Comparison of ENCODE assay signal across 8 cellular contexts in the genomic region with DNA sequence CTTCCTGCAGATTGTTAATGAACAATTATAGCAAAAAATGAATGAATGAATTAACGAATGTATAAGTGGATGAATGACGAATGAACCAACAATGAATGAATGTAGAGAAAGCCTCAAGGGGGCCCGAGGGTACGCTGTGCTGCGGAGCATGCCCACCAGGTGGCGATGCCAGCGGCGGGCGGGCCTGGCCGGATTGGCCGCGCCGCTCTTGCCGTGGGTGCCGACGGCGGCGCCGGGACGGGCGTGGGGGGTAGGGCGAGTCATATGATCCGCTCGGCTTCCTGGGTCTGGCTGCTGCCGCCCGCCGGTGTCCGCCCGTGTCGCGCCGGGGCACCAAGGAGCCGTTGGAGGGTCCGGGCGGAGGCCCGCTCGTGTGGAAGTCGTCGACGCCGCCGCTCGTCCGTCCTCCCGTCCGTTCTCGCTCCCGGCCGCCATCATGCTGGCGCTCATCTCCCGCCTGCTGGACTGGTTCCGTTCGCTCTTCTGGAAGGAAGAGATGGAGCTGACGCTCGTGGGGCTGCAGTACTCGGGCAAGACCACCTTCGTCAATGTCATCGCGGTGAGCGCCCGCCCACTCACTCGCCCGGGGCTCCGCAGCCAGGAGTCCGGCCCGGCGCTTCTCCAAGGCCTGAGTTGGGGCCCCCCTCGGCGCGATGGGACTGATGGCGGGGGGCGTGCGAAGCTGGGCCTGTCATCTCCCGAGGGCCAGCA. TPM values are rescaled to one million over a fixed set of nuclear protein-coding genes. Genes with fewer than 3 reads are reported as not detected.
DNase-seq lines count a peak whose midpoint lies in the region; ATAC-seq and TF ChIP-seq lines count a peak whose summit lies in the region.

A gene (plus strand): TSS at position 263 of the 711 bp plus-strand sequence. CDS start 174 bp downstream, at position 437.

- H3K4me3 Mint-ChIP-seq in brain = peak within 1 kb of the TSS; percentile 86 to 98 (median 92)

- ATAC-seq in HG02943 (IDR thresholded peaks at IDR 0.05; ENCODE audit: low read depth, unreplicated experiment) = peak; percentile 95

- H3K27me3 Mint-ChIP-seq in brain = peaks cover 9% of the 10 kb centered on the region

- H3K4me3 ChIP-seq in iPS-11a (ENCODE audit: low read depth, low read length) (peak within 1 kb of the TSS; percentile 87), skeletal muscle cell (ENCODE audit: low read depth, low read length) (peak within 1 kb of the TSS; percentile 96)

- peaks cover under 1% of the 10 kb centered on the region for H3K36me3 Mint-ChIP-seq in brain

- H3K9me3 Mint-ChIP-seq in brain = no peaks in the 10 kb centered on the region

- TF ChIP-seq CTCF in brain (conservative IDR thresholded peaks at IDR 0.05) = peak; percentile 95 to 96

- DNase-seq in NK-92 treated with Interleukin-12 subunit alpha and Interleukin-12 subunit beta, amount 100 ng/mL, for 24 hours (lab: John Stamatoyannopoulos, UW) = peak; percentile 84
- DNase-seq in NK-92 (lab: John Stamatoyannopoulos, UW; ENCODE audit: unreplicated experiment) = no peak
- DNase-seq in NCI-H2107 (lab: John Stamatoyannopoulos, UW) = peak; percentile 49
- DNase-seq in UCSD-AML1 (lab: John Stamatoyannopoulos, UW; ENCODE audit: unreplicated experiment) = peak; percentile 92
- peak; percentile 70 for DNase-seq in skeletal muscle cell (ENCODE audit: low read depth)

- H3K4me1 Mint-ChIP-seq in brain = peaks cover 49% of the 10 kb centered on the region

- peak within 1 kb of the TSS; percentile 51 to 94 (median 90) for H3K27ac Mint-ChIP-seq in brain

RNA-seq across cellular contexts. Expression of the gene that starts here (rescaled TPM):
- polyA plus RNA-seq in brain (ENCODE audit: insufficient read depth, low read depth, low replicate concordance) = 27.7 TPM
